In genomic region chr19:45322744-45323281, GRCh38 we compare ENCODE assay signal across 11 cellular contexts. TPM values are rescaled to one million over a fixed set of nuclear protein-coding genes. Genes with fewer than 3 reads are reported as not detected.
A peak's percentile ranks its signal among the peaks of the same experiment; 100 is the strongest.
DNase-seq lines count a peak whose midpoint lies in the region; ATAC-seq and TF ChIP-seq lines count a peak whose summit lies in the region.
"Had no signal": no experiment of that assay in that cellular context is flagged by ENCODE, and none has a peak within 500 bp of the region (broad histone marks: within the 10 kb centered on the region; RNA-seq: fewer than 3 reads in every experiment).

Gene CKM (minus strand): TSS chr19:45322875. CDS start chr19:45319713, 3,162 bp downstream.

- H3K9ac ChIP-seq in IMR-90 (ENCODE audit: low read depth, low read length) (no peak within 1 kb of the TSS), mucosa of stomach (ENCODE audit: low read length) (peak within 1 kb of the TSS; percentile 43)

- H2BK15ac ChIP-seq in IMR-90 (ENCODE audit: low read depth, low read length): no peak within 1 kb of the TSS

- no peak within 1 kb of the TSS for H3K14ac ChIP-seq in IMR-90 (replicated peaks; ENCODE audit: low read depth, low read length)

- H2AK9ac ChIP-seq in IMR-90 (replicated peaks; ENCODE audit: low read depth, low read length, poor library complexity): no peak within 1 kb of the TSS

- CTCF ChIA-PET in IMR-90 (lab: Yijun Ruan, JAX): no interaction called here

- H3K9me1 ChIP-seq in IMR-90 (ENCODE audit: insufficient read depth, low read length): no peaks in the 10 kb centered on the region

- POLR2A ChIA-PET in IMR-90 (lab: Charles Lee; ENCODE audit: unreplicated experiment): no interaction called here

- H3K27me3 ChIP-seq in IMR-90 (ENCODE audit: control insufficient read depth, insufficient read depth, low read length) (peaks cover 24% of the 10 kb centered on the region), esophagus squamous epithelium (peaks cover 0 to 54% (median 6%) of the 10 kb centered on the region in 4 donors), mucosa of stomach (ENCODE audit: control insufficient read depth, insufficient read depth, low read length) (peaks cover 25% of the 10 kb centered on the region), thoracic aorta (replicated peaks; ENCODE audit: insufficient read depth) (peaks cover 4% of the 10 kb centered on the region)

- no peaks in the 10 kb centered on the region; the same call in 1 of the 2 replicates for H3K4me1 ChIP-seq in IMR-90 (ENCODE audit: control insufficient read depth, insufficient read depth, low read length)
- H3K4me1 ChIP-seq in esophagus squamous epithelium: peaks cover 5 to 27% (median 10%) of the 10 kb centered on the region in 3 donors
- peaks cover 10% of the 10 kb centered on the region for H3K4me1 ChIP-seq in mucosa of stomach (ENCODE audit: control insufficient read depth, insufficient read depth, low read length)
- H3K4me1 ChIP-seq in thoracic aorta (ENCODE audit: control insufficient read depth in 1 of 2, low read depth in 2 of 2): peaks cover 0 to 7% of the 10 kb centered on the region in 2 donors

- no peak within 1 kb of the TSS for H4K91ac ChIP-seq in IMR-90 (ENCODE audit: insufficient read depth, low read depth, low read length)

- WGBS in IMR-90 (ENCODE audit: extremely low coverage in 2 of 2, insufficient read length in 1 of 2), 2 experiments: 30% methylated on average over 2 of the region's 15 CpGs; no CpG with 5 or more reads in 1 of the 2 experiments
- WGBS in esophagus squamous epithelium, 2 donors: 30 to 40% methylated on average over 2 to 11 of the region's 15 CpGs

- no peaks in the 10 kb centered on the region for H3K79me1 ChIP-seq in IMR-90 (ENCODE audit: low read depth in 1 of 2, low read length in 2 of 2)

- no peak within 1 kb of the TSS for H3K18ac ChIP-seq in IMR-90 (ENCODE audit: low read depth, low read length)

- no peak within 1 kb of the TSS; a peak in 1 of 4 replicates for H4K8ac ChIP-seq in IMR-90 (ENCODE audit: low read depth in 2 of 2, low read length in 2 of 2)

- H3K9me3 ChIP-seq in IMR-90 (ENCODE audit: control insufficient read depth, insufficient read depth, low read length) (no peaks in the 10 kb centered on the region), esophagus squamous epithelium (no peaks in the 10 kb centered on the region), mucosa of stomach (ENCODE audit: control insufficient read depth, low read length) (no peaks in the 10 kb centered on the region), thoracic aorta (no peaks in the 10 kb centered on the region)
- H3K9me3 ChIP-seq: ascending aorta had no signal

- ATAC-seq in IMR-90 (ENCODE audit: low read depth) (no peak), thoracic aorta (ENCODE audit: insufficient number of reproducible peaks, low FRiP score, low read depth) (no peak)
- ATAC-seq: stimulated activated naive B cell treated with anti-CD40 and anti-IgM and Interleukin-4, amounts not matched to agents 10 μg/mL and 1 μg/mL and 100 μg/mL, for 72 hours; T-helper 17 cell had no signal

- peak within 1 kb of the TSS; percentile 19; the same call in 1 of the 2 replicates for H2BK120ac ChIP-seq in IMR-90 (ENCODE audit: low read depth, low read length)

- in situ Hi-C loops in IMR-90 (cut with MboI; ENCODE audit: low sequenced_read_pairs): no loop called here

- H3K4me2 ChIP-seq in IMR-90 (ENCODE audit: low read depth, low read length): peak within 1 kb of the TSS; percentile 49

- DNase-seq in IMR-90: no peak
- DNase-seq in esophagus squamous epithelium (lab: John Stamatoyannopoulos, UW): no peak
- DNase-seq in thoracic aorta (ENCODE audit: low spot score): no peak
- no peak for DNase-seq in NCI-H774 (lab: John Stamatoyannopoulos, UW)
- DNase-seq in NCI-H1436 (lab: John Stamatoyannopoulos, UW): no peak
- DNase-seq in AG08396 (ENCODE audit: low spot score): no peak
- DNase-seq: stimulated activated naive B cell treated with anti-CD40 and anti-IgM and Interleukin-4, amounts not matched to agents 10 μg/mL and 1 μg/mL and 100 μg/mL, for 72 hours; T-helper 17 cell had no signal

- TF ChIP-seq POLR2A in IMR-90 (IDR thresholded peaks at IDR 0.05; ENCODE audit: low read depth, low read length): no peak
- no peak for TF ChIP-seq POLR2A in esophagus squamous epithelium (IDR thresholded peaks at IDR 0.05)

- no peak within 1 kb of the TSS for H3K23ac ChIP-seq in IMR-90 (ENCODE audit: low read depth, low read length)

- no peaks in the 10 kb centered on the region for H4K20me1 ChIP-seq in IMR-90 (ENCODE audit: insufficient read depth, low read length)

- H3K27ac ChIP-seq in IMR-90 (ENCODE audit: insufficient read depth, low read length): no peak within 1 kb of the TSS
- peak within 1 kb of the TSS in 3 of 4 donors; percentile 9 to 48 (median 10) for H3K27ac ChIP-seq in esophagus squamous epithelium
- H3K27ac ChIP-seq in thoracic aorta: no peak within 1 kb of the TSS
- H3K27ac ChIP-seq: ascending aorta had no signal

- no peak within 1 kb of the TSS for H2AK5ac ChIP-seq in IMR-90 (ENCODE audit: low read depth, low read length)

- BruUV-seq in IMR-90 (replicated peaks; lab: Mats Ljungman, UMichigan): no TSS peak

- no peak within 1 kb of the TSS for H3K4ac ChIP-seq in IMR-90 (ENCODE audit: low read depth, low read length)

- intact Hi-C loops in IMR-90 (cut with micrococcal nuclease): no loop called here
- intact Hi-C loops in esophagus squamous epithelium (cut with DNase I): no loop called here

- peak within 1 kb of the TSS; percentile 87 for H2AFZ ChIP-seq in IMR-90 (replicated peaks; ENCODE audit: low read length, poor library complexity)

- no peak within 1 kb of the TSS for H3K56ac ChIP-seq in IMR-90 (ENCODE audit: extremely low read depth, insufficient read depth, low read length)

- H2BK5ac ChIP-seq in IMR-90 (ENCODE audit: low read depth, low read length, poor library complexity, severe bottlenecking): no peak within 1 kb of the TSS

- TF ChIP-seq RAD21 in IMR-90 (IDR thresholded peaks at IDR 0.05; ENCODE audit: low read length): no peak

- H3K36me3 ChIP-seq in IMR-90 (ENCODE audit: control insufficient read depth, insufficient read depth, low read length) (no peaks in the 10 kb centered on the region), esophagus squamous epithelium (no peaks in the 10 kb centered on the region), mucosa of stomach (ENCODE audit: control insufficient read depth, insufficient read depth, low read length) (no peaks in the 10 kb centered on the region), thoracic aorta (no peaks in the 10 kb centered on the region)
- H3K36me3 ChIP-seq: ascending aorta had no signal

- no peak within 1 kb of the TSS for H2BK20ac ChIP-seq in IMR-90 (ENCODE audit: low read depth, low read length)

- no peak within 1 kb of the TSS for H4K5ac ChIP-seq in IMR-90 (ENCODE audit: low read depth, low read length)

- TF ChIP-seq CTCF in IMR-90 (conservative IDR thresholded peaks at IDR 0.05; ENCODE audit: low read depth, low read length): no peak
- TF ChIP-seq CTCF in esophagus squamous epithelium (IDR thresholded peaks at IDR 0.05): no peak
- no peak for TF ChIP-seq CTCF in thoracic aorta (IDR thresholded peaks at IDR 0.05)

- H3K4me3 ChIP-seq in IMR-90 (ENCODE audit: insufficient read depth, low read depth, low read length): peak within 1 kb of the TSS; percentile 22
- peak within 1 kb of the TSS in 3 of 4 donors; percentile 11 to 47 (median 21) for H3K4me3 ChIP-seq in esophagus squamous epithelium
- no peak within 1 kb of the TSS for H3K4me3 ChIP-seq in mucosa of stomach (ENCODE audit: low read length)
- H3K4me3 ChIP-seq in thoracic aorta: peak within 1 kb of the TSS; percentile 21

- dilution Hi-C loops in IMR-90 (cut with HindIII; ENCODE audit: low sequenced_read_pairs, unreplicated experiment): no loop called here

TF ChIP-seq in IMR-90, 13 proteins besides CTCF, POLR2A, EP300 and RAD21:
- TF ChIP-seq RCOR1 (IDR thresholded peaks at IDR 0.05; ENCODE audit: insufficient replicate concordance, low read length): no peak
- no peak for TF ChIP-seq NFE2L2 (IDR thresholded peaks at IDR 0.05; ENCODE audit: low read depth, low read length)
- TF ChIP-seq MXI1 (IDR thresholded peaks at IDR 0.05; ENCODE audit: borderline replicate concordance, low read depth, low read length): no peak
- no peak for TF ChIP-seq CHD1 (IDR thresholded peaks at IDR 0.05; ENCODE audit: low read depth, low read length)
- TF ChIP-seq USF2 (IDR thresholded peaks at IDR 0.05; ENCODE audit: low read depth, low read length): no peak

RNA-seq across cellular contexts. Expression of gene CKM, which starts in this region (rescaled TPM):
- not detected in 2 replicates for total RNA-seq in IMR-90 (2012; rRNA removed)
- not detected in 2 replicates for polyA plus RNA-seq in IMR-90 (2012; rRNA removed)
- polyA plus RNA-seq in IMR-90 (2012; cell fraction: cytosol; rRNA removed): 0.04 TPM in 1 of 2 replicates, not detected in the other
- polyA plus RNA-seq in IMR-90 (2012; cell fraction: nucleus; rRNA removed; ENCODE audit: low replicate concordance): 0.09 TPM in 1 of 2 replicates, not detected in the other
- total RNA-seq in esophagus squamous epithelium: not detected
- total RNA-seq in thoracic aorta: 1 to 10 TPM in 1 of 2 donors, under 1 TPM in 1; 0.85 to 3.0 TPM
- total RNA-seq: ascending aorta, mesenteric fat pad, T-helper 17 cell had no signal

Comparison
In these comparisons a context has a peak if more than half of its experiments do, and no peak if none do; other contexts are left out.
1. H3K27ac ChIP-seq: peak in esophagus squamous epithelium (3 of 4); none in IMR-90 (single experiment) and thoracic aorta (0 of 2).